ENCODE assay signal across 7 cellular contexts in the genomic region with DNA sequence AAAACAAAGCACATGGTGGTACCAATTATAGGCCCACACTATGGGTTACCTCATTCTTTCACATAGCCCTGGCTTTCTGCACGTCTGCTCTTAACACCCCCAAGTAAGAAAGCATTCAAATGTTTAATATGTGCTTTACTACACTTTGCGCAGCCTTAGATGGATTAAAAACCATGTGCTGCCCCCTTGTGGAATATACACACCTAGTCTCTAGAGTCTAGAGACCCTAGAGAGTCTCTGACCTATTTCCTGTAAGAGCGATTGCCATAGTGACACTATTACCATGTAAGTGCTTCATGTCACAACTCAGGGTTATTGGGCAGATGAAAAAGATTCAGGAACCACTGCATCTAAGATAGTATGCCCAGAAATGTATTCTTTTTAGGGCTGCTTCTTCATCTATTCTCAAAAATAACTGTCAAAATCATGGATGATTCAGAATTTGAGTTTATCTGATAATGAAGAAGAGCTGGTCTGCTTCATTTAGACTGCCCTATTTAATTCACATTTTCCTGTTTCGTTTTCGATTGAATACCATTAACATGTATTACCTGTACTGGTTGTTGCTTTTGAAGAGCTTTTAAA.
A peak's percentile ranks its signal among the peaks of the same experiment; 100 is the strongest.
DNase-seq lines count a peak whose midpoint lies in the region; ATAC-seq and TF ChIP-seq lines count a peak whose summit lies in the region.

No MANE protein-coding gene starts in this region.

- DNase-seq in G401 (ENCODE audit: low spot score) = peak; percentile 17
- peak; percentile 8 to 56 for DNase-seq in NCI-H446 (lab: John Stamatoyannopoulos, UW)
- DNase-seq in activated CD8-positive, alpha-beta T cell treated with anti-CD3 and anti-CD28 coated beads for 36 hours = peak; percentile 49
- peak; percentile 53 for DNase-seq in iris pigment epithelial cell (ENCODE audit: low read depth)
- DNase-seq in mucosa of gallbladder (ENCODE audit: low spot score) = no peak

- no peaks in the 10 kb centered on the region for H3K36me3 Mint-ChIP-seq in activated CD8-positive, alpha-beta T cell treated with anti-CD3 and anti-CD28 coated beads for 36 hours (ENCODE audit: low read depth)

- CTCF ChIA-PET in activated CD8-positive, alpha-beta T cell treated with anti-CD3 and anti-CD28 coated beads for 36 hours (lab: Charles Lee) = interaction anchor here (0.7 to 1.9 kb wide), 7 partner anchors 9 to 200 kb away, joined by 3 to 5 read pairs (median 3); no protein-coding TSS in a partner anchor

- H3K4me1 Mint-ChIP-seq in activated CD8-positive, alpha-beta T cell treated with anti-CD3 and anti-CD28 coated beads for 36 hours (ENCODE audit: low read depth) = peaks cover 6% of the 10 kb centered on the region

- H3K4me3 Mint-ChIP-seq in activated CD8-positive, alpha-beta T cell treated with anti-CD3 and anti-CD28 coated beads for 36 hours = no peak overlapping the region

- peaks cover 3% of the 10 kb centered on the region for H3K27me3 Mint-ChIP-seq in activated CD8-positive, alpha-beta T cell treated with anti-CD3 and anti-CD28 coated beads for 36 hours

- no peaks in the 10 kb centered on the region for H3K9me3 Mint-ChIP-seq in activated CD8-positive, alpha-beta T cell treated with anti-CD3 and anti-CD28 coated beads for 36 hours

- intact Hi-C loops in activated CD8-positive, alpha-beta T cell treated with anti-CD3 and anti-CD28 coated beads for 36 hours (cut with micrococcal nuclease) = no loop called here

- POLR2A ChIA-PET in activated CD8-positive, alpha-beta T cell treated with anti-CD3 and anti-CD28 coated beads for 36 hours (lab: Charles Lee) = no interaction called here

- in situ Hi-C loops in G401 (cut with HindIII; ENCODE audit: low sequenced_read_pairs) = no loop called here

- peak; percentile 60 for TF ChIP-seq CTCF in activated CD8-positive, alpha-beta T cell treated with anti-CD3 and anti-CD28 coated beads for 36 hours (IDR thresholded peaks at IDR 0.05)

- H3K27ac Mint-ChIP-seq in activated CD8-positive, alpha-beta T cell treated with anti-CD3 and anti-CD28 coated beads for 36 hours = no peak overlapping the region

- peak; percentile 85 for ATAC-seq in GM19452 (IDR thresholded peaks at IDR 0.05; ENCODE audit: unreplicated experiment)
- ATAC-seq in HG03354 (IDR thresholded peaks at IDR 0.05; ENCODE audit: poor library complexity, severe bottlenecking, unreplicated experiment) = peak; percentile 91
- ATAC-seq in activated CD8-positive, alpha-beta T cell treated with anti-CD3 and anti-CD28 coated beads for 36 hours = peak; percentile 98
